In the genomic region with DNA sequence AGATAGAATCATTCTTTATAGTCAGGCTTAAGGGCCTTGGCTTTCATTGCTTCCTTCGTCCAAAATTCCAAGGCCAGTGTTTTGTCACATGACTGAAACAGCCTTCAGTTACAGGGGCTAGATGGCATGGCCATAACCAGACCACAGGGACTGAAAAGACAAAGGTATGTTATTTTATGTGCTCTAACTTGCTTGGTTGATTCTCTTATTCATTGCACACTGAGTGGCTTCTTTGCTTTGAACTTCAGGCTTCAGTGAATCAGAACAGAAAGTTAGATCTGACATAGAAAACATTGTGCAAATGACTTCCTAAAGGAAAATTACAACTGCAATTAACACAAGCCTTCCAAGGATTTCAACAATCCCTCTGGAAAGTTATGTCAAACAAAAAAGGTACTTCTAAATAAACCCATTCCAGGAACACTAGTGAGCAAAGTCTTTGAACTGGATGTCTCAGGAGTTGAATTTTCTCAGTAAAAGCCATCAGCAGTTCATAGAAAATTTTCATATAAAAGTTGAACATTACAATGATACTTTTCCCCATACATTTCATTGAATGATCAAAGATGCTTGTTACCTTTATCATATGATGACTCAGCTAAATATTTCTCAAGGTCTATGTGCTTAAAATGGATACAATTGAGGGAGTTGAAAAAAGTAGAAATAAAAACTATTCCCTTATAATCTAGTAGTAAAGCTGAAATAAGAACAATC, we compare ENCODE assay signal across 1 cellular context.
TF ChIP-seq lines count a peak whose summit lies in the region.

No MANE protein-coding gene starts in this region.

TF ChIP-seq in SK-N-SH, 30 proteins besides CTCF, POLR2A, EP300 and RAD21 (continued from another document):
- TF ChIP-seq, protein P1, sequence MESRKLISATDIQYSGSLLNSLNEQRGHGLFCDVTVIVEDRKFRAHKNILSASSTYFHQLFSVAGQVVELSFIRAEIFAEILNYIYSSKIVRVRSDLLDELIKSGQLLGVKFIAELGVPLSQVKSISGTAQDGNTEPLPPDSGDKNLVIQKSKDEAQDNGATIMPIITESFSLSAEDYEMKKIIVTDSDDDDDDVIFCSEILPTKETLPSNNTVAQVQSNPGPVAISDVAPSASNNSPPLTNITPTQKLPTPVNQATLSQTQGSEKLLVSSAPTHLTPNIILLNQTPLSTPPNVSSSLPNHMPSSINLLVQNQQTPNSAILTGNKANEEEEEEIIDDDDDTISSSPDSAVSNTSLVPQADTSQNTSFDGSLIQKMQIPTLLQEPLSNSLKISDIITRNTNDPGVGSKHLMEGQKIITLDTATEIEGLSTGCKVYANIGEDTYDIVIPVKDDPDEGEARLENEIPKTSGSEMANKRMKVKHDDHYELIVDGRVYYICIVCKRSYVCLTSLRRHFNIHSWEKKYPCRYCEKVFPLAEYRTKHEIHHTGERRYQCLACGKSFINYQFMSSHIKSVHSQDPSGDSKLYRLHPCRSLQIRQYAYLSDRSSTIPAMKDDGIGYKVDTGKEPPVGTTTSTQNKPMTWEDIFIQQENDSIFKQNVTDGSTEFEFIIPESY (IDR thresholded peaks at IDR 0.05; ENCODE audit: borderline replicate concordance, low read depth), result no peak
- TF ChIP-seq USF2 (IDR thresholded peaks at IDR 0.05; ENCODE audit: borderline replicate concordance, low read depth, low read length) (no peak), TCF12 (IDR thresholded peaks at IDR 0.05) (no peak), NRF1 (IDR thresholded peaks at IDR 0.05; ENCODE audit: low read depth, low read length) (no peak)
- TF ChIP-seq, protein P2, sequence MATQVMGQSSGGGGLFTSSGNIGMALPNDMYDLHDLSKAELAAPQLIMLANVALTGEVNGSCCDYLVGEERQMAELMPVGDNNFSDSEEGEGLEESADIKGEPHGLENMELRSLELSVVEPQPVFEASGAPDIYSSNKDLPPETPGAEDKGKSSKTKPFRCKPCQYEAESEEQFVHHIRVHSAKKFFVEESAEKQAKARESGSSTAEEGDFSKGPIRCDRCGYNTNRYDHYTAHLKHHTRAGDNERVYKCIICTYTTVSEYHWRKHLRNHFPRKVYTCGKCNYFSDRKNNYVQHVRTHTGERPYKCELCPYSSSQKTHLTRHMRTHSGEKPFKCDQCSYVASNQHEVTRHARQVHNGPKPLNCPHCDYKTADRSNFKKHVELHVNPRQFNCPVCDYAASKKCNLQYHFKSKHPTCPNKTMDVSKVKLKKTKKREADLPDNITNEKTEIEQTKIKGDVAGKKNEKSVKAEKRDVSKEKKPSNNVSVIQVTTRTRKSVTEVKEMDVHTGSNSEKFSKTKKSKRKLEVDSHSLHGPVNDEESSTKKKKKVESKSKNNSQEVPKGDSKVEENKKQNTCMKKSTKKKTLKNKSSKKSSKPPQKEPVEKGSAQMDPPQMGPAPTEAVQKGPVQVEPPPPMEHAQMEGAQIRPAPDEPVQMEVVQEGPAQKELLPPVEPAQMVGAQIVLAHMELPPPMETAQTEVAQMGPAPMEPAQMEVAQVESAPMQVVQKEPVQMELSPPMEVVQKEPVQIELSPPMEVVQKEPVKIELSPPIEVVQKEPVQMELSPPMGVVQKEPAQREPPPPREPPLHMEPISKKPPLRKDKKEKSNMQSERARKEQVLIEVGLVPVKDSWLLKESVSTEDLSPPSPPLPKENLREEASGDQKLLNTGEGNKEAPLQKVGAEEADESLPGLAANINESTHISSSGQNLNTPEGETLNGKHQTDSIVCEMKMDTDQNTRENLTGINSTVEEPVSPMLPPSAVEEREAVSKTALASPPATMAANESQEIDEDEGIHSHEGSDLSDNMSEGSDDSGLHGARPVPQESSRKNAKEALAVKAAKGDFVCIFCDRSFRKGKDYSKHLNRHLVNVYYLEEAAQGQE (IDR thresholded peaks at IDR 0.05; ENCODE audit: low read depth, low read length), result no peak
